Comparison of ENCODE assay signal across 22 cellular contexts in genomic region chr17:3032258-3033247, GRCh38. TPM values are rescaled to one million over a fixed set of nuclear protein-coding genes. Genes with fewer than 3 reads are reported as not detected.
"Had no signal": no experiment of that assay in that cellular context is flagged by ENCODE, and none has a peak within 500 bp of the region (broad histone marks: within the 10 kb centered on the region; RNA-seq: fewer than 3 reads in every experiment).

No MANE protein-coding gene starts in this region.

- H3K27ac ChIP-seq: gastrocnemius medialis, left ventricle myocardium inferior, sigmoid colon, SJSA1, thoracic aorta had no signal

- H3K9me3 Mint-ChIP-seq: activated CD4-positive, alpha-beta T cell treated with anti-CD3 and anti-CD28 coated beads, Interleukin-2, amount 10 ng/mL, durations not matched to agents 7 days and 5 days; activated naive CD8-positive, alpha-beta T cell treated with anti-CD3 and anti-CD28 coated beads, Interleukin-2, amount 10 ng/mL, durations not matched to agents 7 days and 5 days; activated T-cell treated with anti-CD3 and anti-CD28 coated beads, Interleukin-2, amount 50 U/mL, for 72 hours; nephron progenitor cell; WTC11 had no signal

- H3K36me3 Mint-ChIP-seq: activated naive CD8-positive, alpha-beta T cell treated with anti-CD3 and anti-CD28 coated beads, Interleukin-2, amount 10 ng/mL, durations not matched to agents 7 days and 5 days had no signal

- H3K9me3 ChIP-seq: gastrocnemius medialis, heart right ventricle, left ventricle myocardium inferior, sigmoid colon, SJSA1, thoracic aorta had no signal

- H3K4me3 Mint-ChIP-seq: activated CD4-positive, alpha-beta T cell treated with anti-CD3 and anti-CD28 coated beads, Interleukin-2, amount 10 ng/mL, durations not matched to agents 7 days and 5 days; activated naive CD8-positive, alpha-beta T cell treated with anti-CD3 and anti-CD28 coated beads, Interleukin-2, amount 10 ng/mL, durations not matched to agents 7 days and 5 days; activated T-cell treated with anti-CD3 and anti-CD28 coated beads, Interleukin-2, amount 50 U/mL, for 72 hours; brain; nephron progenitor cell; WTC11 had no signal

- H3K4me3 ChIP-seq: gastrocnemius medialis, heart right ventricle, left ventricle myocardium inferior, sigmoid colon, SJSA1, thoracic aorta had no signal

- DNase-seq: activated CD4-positive, alpha-beta T cell treated with anti-CD3 and anti-CD28 coated beads, Interleukin-2, amount 10 ng/mL, durations not matched to agents 7 days and 5 days; activated naive CD8-positive, alpha-beta T cell treated with anti-CD3 and anti-CD28 coated beads, Interleukin-2, amount 10 ng/mL, durations not matched to agents 7 days and 5 days; activated T-cell treated with anti-CD3 and anti-CD28 coated beads, Interleukin-2, amount 50 U/mL, for 72 hours; cerebellar nuclear complex; dermis blood vessel endothelial cell; gastrocnemius medialis; heart right ventricle; left ventricle myocardium inferior; nephron progenitor cell; sigmoid colon; stimulated activated CD4-positive, alpha-beta T cell treated with anti-CD3 and anti-CD28 coated beads, Interleukin-1b, Interleukin-23, amount 100 ng/mL, for 48 hours; T-helper 2 cell had no signal

- FAIRE-seq: islet of Langerhans, TTC549 had no signal

- H3K4me1 ChIP-seq: sigmoid colon had no signal

- ATAC-seq: activated T-cell treated with anti-CD3 and anti-CD28 coated beads, Interleukin-2, amount 50 U/mL, for 72 hours; gastrocnemius medialis; heart right ventricle; WTC11 had no signal

- H3K36me3 ChIP-seq: gastrocnemius medialis, left ventricle myocardium inferior, SJSA1, thoracic aorta had no signal

- H3K27me3 Mint-ChIP-seq: activated CD4-positive, alpha-beta T cell treated with anti-CD3 and anti-CD28 coated beads, Interleukin-2, amount 10 ng/mL, durations not matched to agents 7 days and 5 days had no signal

- H3K4me1 Mint-ChIP-seq: activated CD4-positive, alpha-beta T cell treated with anti-CD3 and anti-CD28 coated beads, Interleukin-2, amount 10 ng/mL, durations not matched to agents 7 days and 5 days; activated naive CD8-positive, alpha-beta T cell treated with anti-CD3 and anti-CD28 coated beads, Interleukin-2, amount 10 ng/mL, durations not matched to agents 7 days and 5 days; WTC11 had no signal

- H3K27ac Mint-ChIP-seq: activated CD4-positive, alpha-beta T cell treated with anti-CD3 and anti-CD28 coated beads, Interleukin-2, amount 10 ng/mL, durations not matched to agents 7 days and 5 days; activated naive CD8-positive, alpha-beta T cell treated with anti-CD3 and anti-CD28 coated beads, Interleukin-2, amount 10 ng/mL, durations not matched to agents 7 days and 5 days; activated T-cell treated with anti-CD3 and anti-CD28 coated beads, Interleukin-2, amount 50 U/mL, for 72 hours; brain; WTC11 had no signal

- H3K27me3 ChIP-seq: heart right ventricle, sigmoid colon, SJSA1 had no signal

RNA-seq across cellular contexts. Expression of gene OR1D5, which starts 30.9 kb away (rescaled TPM):
- total RNA-seq: activated CD4-positive, alpha-beta T cell treated with anti-CD3 and anti-CD28 coated beads, Interleukin-2, amount 10 ng/mL, durations not matched to agents 7 days and 5 days; activated naive CD8-positive, alpha-beta T cell treated with anti-CD3 and anti-CD28 coated beads, Interleukin-2, amount 10 ng/mL, durations not matched to agents 7 days and 5 days; activated T-cell treated with anti-CD3 and anti-CD28 coated beads, Interleukin-2, amount 50 U/mL, for 72 hours; dermis blood vessel endothelial cell; epithelial cell of proximal tubule; gastrocnemius medialis; heart right ventricle; left ventricle myocardium inferior; omental fat pad; pulmonary artery endothelial cell; sigmoid colon; SJSA1; thoracic aorta; urinary bladder; WTC11 had no signal
- polyA plus RNA-seq: heart right ventricle, sigmoid colon, urinary bladder had no signal
